26 cellular contexts compared by ENCODE assay signal in genomic region chr10:74134240-74134820, GRCh38. TPM values are rescaled to one million over a fixed set of nuclear protein-coding genes. Genes with fewer than 3 reads are reported as not detected.
DNase-seq lines count a peak whose midpoint lies in the region; ATAC-seq and TF ChIP-seq lines count a peak whose summit lies in the region.
"Had no signal": no experiment of that assay in that cellular context is flagged by ENCODE, and none has a peak within 500 bp of the region (broad histone marks: within the 10 kb centered on the region; RNA-seq: fewer than 3 reads in every experiment).

No MANE protein-coding gene starts in this region.

- peaks cover 55% of the 10 kb centered on the region for H3K36me3 Mint-ChIP-seq in activated CD4-positive, alpha-beta memory T cell treated with anti-CD3 and anti-CD28 coated beads, Interleukin-2, amount 10 ng/mL, durations not matched to agents 7 days and 5 days (ENCODE audit: low read depth)
- peaks cover 33% of the 10 kb centered on the region for H3K36me3 Mint-ChIP-seq in activated CD4-positive, alpha-beta memory T cell treated with anti-CD3 and anti-CD28 coated beads for 36 hours
- H3K36me3 Mint-ChIP-seq in chondrocyte (ENCODE audit: low read depth), result peaks cover 21% of the 10 kb centered on the region
- peaks cover 45% of the 10 kb centered on the region for H3K36me3 Mint-ChIP-seq in osteocyte (ENCODE audit: unreplicated experiment)

- H4K20me1 ChIP-seq in PC-3 (ENCODE audit: low read length), result no peaks in the 10 kb centered on the region

- H3K9me3 ChIP-seq in tibial artery, result no peaks in the 10 kb centered on the region
- H3K9me3 ChIP-seq in PC-3 (ENCODE audit: low read length), result no peaks in the 10 kb centered on the region
- H3K9me3 ChIP-seq: BE2C, Peyer's patch had no signal

- peaks cover 61 to 75% (median 65%) of the 10 kb centered on the region in 3 donors for H3K36me3 ChIP-seq in tibial artery
- peaks cover 83% of the 10 kb centered on the region for H3K36me3 ChIP-seq in PC-3 (ENCODE audit: low read depth, low read length)

- H3K27ac Mint-ChIP-seq in activated CD4-positive, alpha-beta memory T cell treated with anti-CD3 and anti-CD28 coated beads, Interleukin-2, amount 10 ng/mL, durations not matched to agents 7 days and 5 days, result peak overlapping the region; percentile 9
- no peak overlapping the region for H3K27ac Mint-ChIP-seq in activated CD4-positive, alpha-beta memory T cell treated with anti-CD3 and anti-CD28 coated beads for 36 hours
- H3K27ac Mint-ChIP-seq in chondrocyte (ENCODE audit: unreplicated experiment) (peak overlapping the region; percentile 9), osteocyte (ENCODE audit: unreplicated experiment) (peak overlapping the region; percentile 3)
- H3K27ac Mint-ChIP-seq: CD14-positive monocyte had no signal

- no peaks in the 10 kb centered on the region for H3K4me1 Mint-ChIP-seq in activated CD4-positive, alpha-beta memory T cell treated with anti-CD3 and anti-CD28 coated beads, Interleukin-2, amount 10 ng/mL, durations not matched to agents 7 days and 5 days
- H3K4me1 Mint-ChIP-seq in activated CD4-positive, alpha-beta memory T cell treated with anti-CD3 and anti-CD28 coated beads for 36 hours (ENCODE audit: low read depth), result no peaks in the 10 kb centered on the region
- H3K4me1 Mint-ChIP-seq in chondrocyte (ENCODE audit: low read depth) (peaks cover 11% of the 10 kb centered on the region), osteocyte (ENCODE audit: unreplicated experiment) (peaks cover 3% of the 10 kb centered on the region)

- TF ChIP-seq CTCF in chondrocyte (IDR thresholded peaks at IDR 0.05) (no peak), osteocyte (IDR thresholded peaks at IDR 0.05) (no peak), tibial artery (IDR thresholded peaks at IDR 0.05) (no peak), PC-3 (conservative IDR thresholded peaks at IDR 0.05; ENCODE audit: low read depth, low read length) (no peak)

- ATAC-seq in PC-3, result no peak

- H3K27me3 ChIP-seq in tibial artery (no peaks in the 10 kb centered on the region), PC-3 (ENCODE audit: low read length) (no peaks in the 10 kb centered on the region)
- H3K27me3 ChIP-seq: BE2C, Peyer's patch had no signal

- H3K4me3 Mint-ChIP-seq in activated CD4-positive, alpha-beta memory T cell treated with anti-CD3 and anti-CD28 coated beads, Interleukin-2, amount 10 ng/mL, durations not matched to agents 7 days and 5 days, result no peak overlapping the region
- no peak overlapping the region for H3K4me3 Mint-ChIP-seq in activated CD4-positive, alpha-beta memory T cell treated with anti-CD3 and anti-CD28 coated beads for 36 hours
- H3K4me3 Mint-ChIP-seq in chondrocyte (ENCODE audit: unreplicated experiment), result no peak overlapping the region
- no peak overlapping the region for H3K4me3 Mint-ChIP-seq in osteocyte (ENCODE audit: unreplicated experiment)
- H3K4me3 Mint-ChIP-seq: CD14-positive monocyte; CD8-positive, alpha-beta memory T cell had no signal

- H3K4me3 ChIP-seq in tibial artery, result no peak overlapping the region
- H3K4me3 ChIP-seq in PC-3 (ENCODE audit: low read length), result no peak overlapping the region
- H3K4me3 ChIP-seq: Peyer's patch had no signal

- no peak overlapping the region for H3K4me2 ChIP-seq in PC-3 (ENCODE audit: low read length)

- intact Hi-C loops in activated CD4-positive, alpha-beta memory T cell treated with anti-CD3 and anti-CD28 coated beads for 36 hours (cut with micrococcal nuclease), result no loop called here
- intact Hi-C loops in tibial artery (cut with DNase I; ENCODE audit: low total_unique reads) (no loop called here), PC-3 (cut with micrococcal nuclease) (no loop called here)

- peaks cover 6% of the 10 kb centered on the region; the same call in 1 of the 2 replicates for H3K79me2 ChIP-seq in PC-3 (ENCODE audit: low read length)

- no peaks in the 10 kb centered on the region for H3K9me2 ChIP-seq in PC-3 (replicated peaks; ENCODE audit: low read length)

- CTCF ChIA-PET in activated CD4-positive, alpha-beta memory T cell treated with anti-CD3 and anti-CD28 coated beads, Interleukin-2, amount 10 ng/mL, durations not matched to agents 7 days and 5 days (lab: Charles Lee), result interaction anchor here (0.6 kb wide), 1 partner anchor 869 kb away, joined by 3 read pairs; no protein-coding TSS in a partner anchor
- CTCF ChIA-PET in activated CD4-positive, alpha-beta memory T cell treated with anti-CD3 and anti-CD28 coated beads for 36 hours (lab: Charles Lee), result interaction anchor here (0.5 kb wide), 1 partner anchor 77 kb away, joined by 3 read pairs; no protein-coding TSS in a partner anchor
- CTCF ChIA-PET in PC-3 (lab: Charles Lee), result interaction anchor here (0.6 kb wide), 2 partner anchors 104 to 126 kb away, joined by 3 to 12 read pairs; no protein-coding TSS in a partner anchor

- no peak for DNase-seq in activated CD4-positive, alpha-beta memory T cell treated with anti-CD3 and anti-CD28 coated beads, Interleukin-2, amount 10 ng/mL, durations not matched to agents 7 days and 5 days
- DNase-seq in activated CD4-positive, alpha-beta memory T cell treated with anti-CD3 and anti-CD28 coated beads for 36 hours, result no peak
- DNase-seq in chondrocyte (ENCODE audit: low spot score) (no peak), osteocyte (ENCODE audit: extremely low spot score, unreplicated experiment) (no peak), tibial artery (no peak), PC-3 (no peak), NCI-H446 treated with DMSO at 0.1 percent for 48 hours (lab: John Stamatoyannopoulos, UW) (no peak), globus pallidus (ENCODE audit: low spot score) (no peak)
- DNase-seq: 8988T; ACHN; BE2C; CD8-positive, alpha-beta memory T cell; DMS 273 treated with DMSO at 0.1 percent for 48 hours; DMS79 treated with DMSO at 0.1 percent for 48 hours; GOT3; HCEC 1CT; KBM-7; MV-4-11; NCI-H1105; NCI-H1436 treated with DMSO at 0.1 percent for 48 hours; NCI-H2029; NCI-H226; NCI-H524; Peyer's patch; SHP77 treated with DMSO at 0.1 percent for 48 hours had no signal

- no peak overlapping the region for H2AFZ ChIP-seq in PC-3 (ENCODE audit: low read length)

- peak overlapping the region; percentile 1 to 41 for H3K27ac ChIP-seq in tibial artery
- H3K27ac ChIP-seq in PC-3 (ENCODE audit: low read length), result no peak overlapping the region
- H3K27ac ChIP-seq: Peyer's patch had no signal

- no peaks in the 10 kb centered on the region for H3K9me3 Mint-ChIP-seq in activated CD4-positive, alpha-beta memory T cell treated with anti-CD3 and anti-CD28 coated beads, Interleukin-2, amount 10 ng/mL, durations not matched to agents 7 days and 5 days
- H3K9me3 Mint-ChIP-seq in activated CD4-positive, alpha-beta memory T cell treated with anti-CD3 and anti-CD28 coated beads for 36 hours, result no peaks in the 10 kb centered on the region
- no peaks in the 10 kb centered on the region for H3K9me3 Mint-ChIP-seq in chondrocyte (ENCODE audit: low read depth)
- no peaks in the 10 kb centered on the region for H3K9me3 Mint-ChIP-seq in osteocyte (ENCODE audit: unreplicated experiment)
- H3K9me3 Mint-ChIP-seq: CD14-positive monocyte; CD8-positive, alpha-beta memory T cell had no signal

- peaks cover 0 to 16% (median 0%) of the 10 kb centered on the region in 4 donors for H3K4me1 ChIP-seq in tibial artery
- H3K4me1 ChIP-seq in PC-3 (ENCODE audit: insufficient read depth, low read length), result no peaks in the 10 kb centered on the region
- H3K4me1 ChIP-seq: BE2C, Peyer's patch had no signal

- H3F3A ChIP-seq in PC-3 (ENCODE audit: low read length, unreplicated experiment), result no peaks in the 10 kb centered on the region

- H3K27me3 Mint-ChIP-seq in activated CD4-positive, alpha-beta memory T cell treated with anti-CD3 and anti-CD28 coated beads, Interleukin-2, amount 10 ng/mL, durations not matched to agents 7 days and 5 days, result no peaks in the 10 kb centered on the region
- no peaks in the 10 kb centered on the region for H3K27me3 Mint-ChIP-seq in activated CD4-positive, alpha-beta memory T cell treated with anti-CD3 and anti-CD28 coated beads for 36 hours
- no peaks in the 10 kb centered on the region for H3K27me3 Mint-ChIP-seq in chondrocyte (ENCODE audit: low read depth)
- H3K27me3 Mint-ChIP-seq in osteocyte (ENCODE audit: unreplicated experiment), result no peaks in the 10 kb centered on the region
- H3K27me3 Mint-ChIP-seq: CD8-positive, alpha-beta memory T cell had no signal

- no TSS peak for BruUV-seq in PC-3 (replicated peaks; lab: Mats Ljungman, UMichigan)

- POLR2A ChIA-PET in activated CD4-positive, alpha-beta memory T cell treated with anti-CD3 and anti-CD28 coated beads, Interleukin-2, amount 10 ng/mL, durations not matched to agents 7 days and 5 days (lab: Charles Lee), result interaction anchor here (1.0 to 1.7 kb wide), 2 partner anchors 11 to 16 kb away, joined by 4 to 5 read pairs; partner anchors contain the start of genes ADK and AP3M1
- POLR2A ChIA-PET in activated CD4-positive, alpha-beta memory T cell treated with anti-CD3 and anti-CD28 coated beads for 36 hours (lab: Charles Lee), result no interaction called here
- POLR2A ChIA-PET in PC-3 (lab: Charles Lee; ENCODE audit: unreplicated experiment), result interaction anchor here (0.6 to 1.1 kb wide), 2 partner anchors 44 to 245 kb away, joined by 5 to 10 read pairs; no protein-coding TSS in a partner anchor

- no peak overlapping the region for H3K9ac ChIP-seq in PC-3 (ENCODE audit: low read length)

RNA-seq across cellular contexts. Expression of gene AP3M1, which starts 16.3 kb away (rescaled TPM):
- total RNA-seq in activated CD4-positive, alpha-beta memory T cell treated with anti-CD3 and anti-CD28 coated beads, Interleukin-2, amount 10 ng/mL, durations not matched to agents 7 days and 5 days, result 10 to 100 TPM; 41.8 to 42.2 TPM
- 10 to 100 TPM; 43.1 to 43.9 TPM for total RNA-seq in activated CD4-positive, alpha-beta memory T cell treated with anti-CD3 and anti-CD28 coated beads for 36 hours
- 31.2 to 37.0 TPM (median 31.7 TPM) in 3 replicates for total RNA-seq in chondrocyte
- 39.6 and 41.7 TPM in 2 replicates for total RNA-seq in osteocyte
- total RNA-seq in PC-3 (2014; rRNA removed), result 129 and 165 TPM in 2 replicates

RNA-seq across cellular contexts. Expression of gene ADK, which starts 16.7 kb away (rescaled TPM):
- 10 to 100 TPM; 29.3 to 31.8 TPM for total RNA-seq in activated CD4-positive, alpha-beta memory T cell treated with anti-CD3 and anti-CD28 coated beads, Interleukin-2, amount 10 ng/mL, durations not matched to agents 7 days and 5 days
- total RNA-seq in activated CD4-positive, alpha-beta memory T cell treated with anti-CD3 and anti-CD28 coated beads for 36 hours, result 10 to 100 TPM; 52.8 to 54.4 TPM
- total RNA-seq in chondrocyte (29.6 to 44.8 TPM (median 31.9 TPM) in 3 replicates), osteocyte (47.0 and 50.0 TPM in 2 replicates), PC-3 (2014; rRNA removed) (221 and 256 TPM in 2 replicates)
